Comparison of ENCODE assay signal across 8 cellular contexts in the genomic region with DNA sequence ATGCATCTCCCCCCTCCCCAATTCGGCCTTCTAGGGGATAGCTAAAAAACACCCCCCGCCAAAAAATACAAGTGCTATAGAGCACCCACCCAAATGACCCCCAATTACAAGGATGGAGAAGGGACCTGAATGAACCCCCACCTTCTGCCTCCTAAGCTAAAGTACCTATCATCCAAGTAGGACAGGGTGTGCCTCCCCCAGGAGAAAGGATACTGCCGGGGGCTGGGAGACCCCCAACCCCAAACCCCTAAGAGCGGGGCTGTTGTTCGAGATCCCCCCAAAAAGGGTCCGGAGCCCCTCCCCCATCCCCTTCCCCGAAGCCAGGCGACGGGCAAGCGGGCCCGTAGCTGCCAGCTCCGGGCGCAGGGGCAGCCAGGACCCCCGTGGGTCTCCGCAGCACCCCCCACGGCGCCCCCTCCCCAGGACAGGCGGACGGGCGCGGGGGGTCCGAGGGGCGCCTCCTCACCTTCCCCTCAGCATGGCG. TPM values are rescaled to one million over a fixed set of nuclear protein-coding genes. Genes with fewer than 3 reads are reported as not detected.
DNase-seq lines count a peak whose midpoint lies in the region; ATAC-seq, FAIRE-seq and TF ChIP-seq lines count a peak whose summit lies in the region.

No MANE protein-coding gene starts in this region.

- H3K36me3 ChIP-seq in HCT116 (ENCODE audit: control insufficient read depth in 1 of 2, insufficient read depth in 2 of 2, low read length in 2 of 2) (peaks cover 2 to 12% of the 10 kb centered on the region in 2 experiments; a peak in 1 of 4 replicates), spleen (peaks cover 0 to 8% (median 0%) of the 10 kb centered on the region in 6 donors)

- no peaks in the 10 kb centered on the region for H3K9me3 ChIP-seq in HCT116 (ENCODE audit: control insufficient read depth in 1 of 2, insufficient read depth in 1 of 2, low read depth in 1 of 2, low read length in 2 of 2)
- H3K9me3 ChIP-seq in right cardiac atrium (ENCODE audit: control insufficient read depth, low read length): no peaks in the 10 kb centered on the region
- no peaks in the 10 kb centered on the region for H3K9me3 ChIP-seq in spleen

- no peaks in the 10 kb centered on the region for H4K20me1 ChIP-seq in HCT116 (ENCODE audit: insufficient read depth)

- TF ChIP-seq POLR2A in HCT116 (IDR thresholded peaks at IDR 0.05; ENCODE audit: borderline replicate concordance, extremely low read depth, insufficient read depth, insufficient read length) (no peak), spleen (IDR thresholded peaks at IDR 0.05) (no peak)

- POLR2A ChIA-PET in HCT116 (lab: Charles Lee): interaction anchor here (2.2 kb wide), 1 partner anchor 31 kb away, joined by 13 read pairs; no protein-coding TSS in a partner anchor

- CTCF ChIA-PET in HCT116 (lab: Charles Lee): no interaction called here

- no TSS peak for BruUV-seq in HCT116 (replicated peaks; lab: Mats Ljungman, UMichigan)

- TF ChIP-seq RAD21 in HCT116 (IDR thresholded peaks at IDR 0.05; ENCODE audit: low read depth): no peak

- intact Hi-C loops in HCT116 (cut with micrococcal nuclease) (loop anchor here (1.0 kb wide), 1 partner anchor 15 kb away; no protein-coding TSS in a partner anchor), right cardiac atrium (cut with DNase I) (no loop called here), spleen (cut with DNase I; ENCODE audit: low total_unique reads) (no loop called here)

- TF ChIP-seq CTCF in HCT116 (IDR thresholded peaks at IDR 0.05 in 2 of 3, conservative IDR thresholded peaks at IDR 0.05 in 1 of 3; ENCODE audit: borderline replicate concordance in 1 of 3, insufficient read depth in 1 of 3, low read depth in 2 of 3, low read length in 2 of 3): no peak
- TF ChIP-seq CTCF in WI38 (IDR thresholded peaks at IDR 0.05; ENCODE audit: low read depth, low read length): no peak
- no peak for TF ChIP-seq CTCF in spleen (IDR thresholded peaks at IDR 0.05 in 8 of 11, conservative IDR thresholded peaks at IDR 0.05 in 3 of 11)

- RAD21 ChIA-PET in HCT116 (lab: Charles Lee; ENCODE audit: low non-redundant PET in 1 of 2, low total read pairs in 2 of 2, uncharacterized antibody in 2 of 2, unreplicated experiment in 2 of 2): interaction anchor here in 1 of 2 experiments (0.6 kb wide), 1 partner anchor 126 kb away, joined by 3 read pairs; no protein-coding TSS in a partner anchor

- peak overlapping the region; percentile 100 for H3K9ac ChIP-seq in HCT116 (ENCODE audit: low read length)

- H3K27me3 ChIP-seq in HCT116 (ENCODE audit: insufficient read depth, low read length) (no peaks in the 10 kb centered on the region), right cardiac atrium (ENCODE audit: control insufficient read depth, insufficient read depth) (no peaks in the 10 kb centered on the region), spleen (replicated peaks in 1 of 7) (no peaks in the 10 kb centered on the region)

- peaks cover 34% of the 10 kb centered on the region for H3K79me2 ChIP-seq in HCT116 (ENCODE audit: insufficient read depth, low read length)

- H3K9me2 ChIP-seq in HCT116 (ENCODE audit: insufficient read depth): no peaks in the 10 kb centered on the region

- DNase-seq in HCT116 (ENCODE audit: low read depth, low spot score) (no peak), right cardiac atrium (no peak), spleen (no peak), RCC 7860 (ENCODE audit: low spot score) (no peak), NCI-H2171 (lab: John Stamatoyannopoulos, UW) (no peak)

- H2AFZ ChIP-seq in HCT116 (ENCODE audit: low read depth, low read length, poor library complexity, severe bottlenecking): no peak overlapping the region

- peak overlapping the region; percentile 87 to 94 for H3K4me3 ChIP-seq in HCT116 (replicated peaks in 1 of 2; ENCODE audit: low read depth in 1 of 2, low read length in 2 of 2)
- H3K4me3 ChIP-seq in WI38 (ENCODE audit: low read depth, low read length): peak overlapping the region; percentile 80
- H3K4me3 ChIP-seq in right cardiac atrium (ENCODE audit: low read length): peak overlapping the region; percentile 75
- peak overlapping the region; percentile 62 to 93 (median 81) for H3K4me3 ChIP-seq in spleen

- peak overlapping the region; percentile 81 for H3K4me2 ChIP-seq in HCT116 (ENCODE audit: low read length)

- no peak for FAIRE-seq in RCC 7860 (lab: Jason Lieb, UNC)

- H3K4me1 ChIP-seq in HCT116 (ENCODE audit: control insufficient read depth in 1 of 2, insufficient read depth in 2 of 2, low read length in 2 of 2) (peaks cover 15 to 47% of the 10 kb centered on the region in 2 experiments), right cardiac atrium (ENCODE audit: control insufficient read depth, insufficient read depth, low read length) (no peaks in the 10 kb centered on the region), spleen (peaks cover 37 to 54% (median 44%) of the 10 kb centered on the region in 6 donors)

- H3K27ac ChIP-seq in HCT116 (ENCODE audit: low read depth, low read length) (peak overlapping the region; percentile 100), right cardiac atrium (ENCODE audit: low read length) (peak overlapping the region; percentile 99), spleen (peak overlapping the region; percentile 99 to 100 (median 100))

- ATAC-seq in HCT116 (no peak), right cardiac atrium (no peak), HG03378 (IDR thresholded peaks at IDR 0.05; ENCODE audit: unreplicated experiment) (no peak), GM18511 (IDR thresholded peaks at IDR 0.05; ENCODE audit: unreplicated experiment) (no peak)

- 1% methylated on average over 24 of the region's 24 CpGs for WGBS in right cardiac atrium
- WGBS in spleen, 5 donors: 0 to 2% (median 0%) methylated on average over 6 to 24 of the region's 24 CpGs

TF ChIP-seq in HCT116, 20 proteins besides CTCF, POLR2A, EP300 and RAD21:
- TF ChIP-seq, protein P1, sequence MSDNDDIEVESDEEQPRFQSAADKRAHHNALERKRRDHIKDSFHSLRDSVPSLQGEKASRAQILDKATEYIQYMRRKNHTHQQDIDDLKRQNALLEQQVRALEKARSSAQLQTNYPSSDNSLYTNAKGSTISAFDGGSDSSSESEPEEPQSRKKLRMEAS (IDR thresholded peaks at IDR 0.05): no peak
- TF ChIP-seq ZNF274 (IDR thresholded peaks at IDR 0.05; ENCODE audit: low read depth, low read length) (no peak), SRF (IDR thresholded peaks at IDR 0.05; ENCODE audit: low read depth) (no peak)
- TF ChIP-seq, protein P2, sequence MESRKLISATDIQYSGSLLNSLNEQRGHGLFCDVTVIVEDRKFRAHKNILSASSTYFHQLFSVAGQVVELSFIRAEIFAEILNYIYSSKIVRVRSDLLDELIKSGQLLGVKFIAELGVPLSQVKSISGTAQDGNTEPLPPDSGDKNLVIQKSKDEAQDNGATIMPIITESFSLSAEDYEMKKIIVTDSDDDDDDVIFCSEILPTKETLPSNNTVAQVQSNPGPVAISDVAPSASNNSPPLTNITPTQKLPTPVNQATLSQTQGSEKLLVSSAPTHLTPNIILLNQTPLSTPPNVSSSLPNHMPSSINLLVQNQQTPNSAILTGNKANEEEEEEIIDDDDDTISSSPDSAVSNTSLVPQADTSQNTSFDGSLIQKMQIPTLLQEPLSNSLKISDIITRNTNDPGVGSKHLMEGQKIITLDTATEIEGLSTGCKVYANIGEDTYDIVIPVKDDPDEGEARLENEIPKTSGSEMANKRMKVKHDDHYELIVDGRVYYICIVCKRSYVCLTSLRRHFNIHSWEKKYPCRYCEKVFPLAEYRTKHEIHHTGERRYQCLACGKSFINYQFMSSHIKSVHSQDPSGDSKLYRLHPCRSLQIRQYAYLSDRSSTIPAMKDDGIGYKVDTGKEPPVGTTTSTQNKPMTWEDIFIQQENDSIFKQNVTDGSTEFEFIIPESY (IDR thresholded peaks at IDR 0.05; ENCODE audit: extremely low read depth, insufficient replicate concordance, low read length): no peak

RNA-seq across cellular contexts. Expression of a gene that starts 1.9 kb away (rescaled TPM):
- total RNA-seq in HCT116 (2021; ENCODE audit: unreplicated experiment) (45.1 TPM), right cardiac atrium (10 to 100 TPM; 25.6 to 27.7 (median 26.8) TPM), spleen (10 to 100 TPM; 26.8 to 68.7 (median 44.1) TPM)
- 14.0 and 16.4 TPM in 2 replicates for polyA plus RNA-seq in HCT116 (2012)
- polyA plus RNA-seq in right cardiac atrium (12.4 TPM), spleen (10 to 100 TPM in 1 of 3 donors, 1 to 10 TPM in 2; 6.0 to 14.2 (median 7.5) TPM)

RNA-seq across cellular contexts. Expression of a gene that starts 18.9 kb away (rescaled TPM):
- total RNA-seq in HCT116 (2021; ENCODE audit: unreplicated experiment) (213 TPM), right cardiac atrium (10 to 100 TPM; 49.1 to 57.0 (median 53.5) TPM), spleen (10 to 100 TPM; 42.7 to 72.4 (median 59.5) TPM)
- polyA plus RNA-seq in HCT116 (2012): 154 and 195 TPM in 2 replicates
- polyA plus RNA-seq in right cardiac atrium (34.0 TPM), spleen (10 to 100 TPM; 28.1 to 53.3 (median 43.9) TPM)
